Comparison of ENCODE assay signal across 9 cellular contexts in genomic region chr10:79349072-79349491, GRCh38. TPM values are rescaled to one million over a fixed set of nuclear protein-coding genes. Genes with fewer than 3 reads are reported as not detected.
A peak's percentile ranks its signal among the peaks of the same experiment; 100 is the strongest.
DNase-seq lines count a peak whose midpoint lies in the region; ATAC-seq and TF ChIP-seq lines count a peak whose summit lies in the region.
"Had no signal": no experiment of that assay in that cellular context is flagged by ENCODE, and none has a peak within 500 bp of the region (broad histone marks: within the 10 kb centered on the region; RNA-seq: fewer than 3 reads in every experiment).

No MANE protein-coding gene starts in this region.

- H3K9ac ChIP-seq in DND-41 (ENCODE audit: low read depth, low read length), result peak overlapping the region; percentile 99

- H4K20me1 ChIP-seq in DND-41 (ENCODE audit: insufficient read depth, low read length) (peaks cover 67% of the 10 kb centered on the region), OCI-LY7 (ENCODE audit: insufficient read depth, low read length) (peaks cover 13% of the 10 kb centered on the region)

- CTCF ChIA-PET in OCI-LY7 (lab: Charles Lee; ENCODE audit: unreplicated experiment), result interaction anchor here (0.6 kb wide), 1 partner anchor 100 kb away, joined by 3 read pairs; no protein-coding TSS in a partner anchor

- H3K27ac ChIP-seq in DND-41 (ENCODE audit: low read length) (peak overlapping the region; percentile 95), OCI-LY7 (ENCODE audit: low read depth, low read length, poor library complexity, severe bottlenecking) (no peak overlapping the region), epithelial cell of prostate (peak overlapping the region; percentile 85)

- H3K4me1 ChIP-seq in DND-41 (ENCODE audit: insufficient read depth, low read length) (peaks cover 42% of the 10 kb centered on the region), OCI-LY7 (ENCODE audit: insufficient read depth, low read length, poor library complexity, severe bottlenecking) (peaks cover 30% of the 10 kb centered on the region)

- H3K9me2 ChIP-seq in OCI-LY7 (ENCODE audit: insufficient read depth, low read length), result no peaks in the 10 kb centered on the region

- peak overlapping the region; percentile 72 for H3K4me3 Mint-ChIP-seq in progenitor cell of endocrine pancreas (ENCODE audit: low read depth)

- no peak for ATAC-seq in DND-41 (ENCODE audit: insufficient read depth, low read depth)

- intact Hi-C loops in OCI-LY7 (cut with micrococcal nuclease; ENCODE audit: unreplicated experiment), result no loop called here

- no peaks in the 10 kb centered on the region for H3K9me3 Mint-ChIP-seq in progenitor cell of endocrine pancreas (ENCODE audit: low read depth)

- H3K27me3 ChIP-seq in DND-41 (ENCODE audit: insufficient read depth, low read length, poor library complexity), result no peaks in the 10 kb centered on the region

- no peak overlapping the region for H2AFZ ChIP-seq in DND-41 (ENCODE audit: low read depth, low read length)
- H2AFZ ChIP-seq in OCI-LY7 (ENCODE audit: low read length), result no peak overlapping the region

- no TSS peak for BruUV-seq in OCI-LY7 (replicated peaks; lab: Mats Ljungman, UMichigan)

- H3K36me3 ChIP-seq in DND-41 (ENCODE audit: insufficient read depth, low read length) (peaks cover 59% of the 10 kb centered on the region), OCI-LY7 (ENCODE audit: insufficient read depth, low read length) (peaks cover 60% of the 10 kb centered on the region)

- H3K27ac Mint-ChIP-seq in progenitor cell of endocrine pancreas, result no peak overlapping the region

- H3K27me3 Mint-ChIP-seq in progenitor cell of endocrine pancreas, result no peaks in the 10 kb centered on the region

- H3K4me3 ChIP-seq in DND-41 (ENCODE audit: low read depth in 1 of 2, low read length in 2 of 2) (peak overlapping the region in 1 of 2 experiments; percentile 81; a peak in 3 of 4 replicates), OCI-LY7 (ENCODE audit: low read depth, low read length, poor library complexity, severe bottlenecking) (peak overlapping the region; percentile 96)

- peak overlapping the region; percentile 85 for H3K4me2 ChIP-seq in DND-41 (ENCODE audit: insufficient read depth, low read length)
- peak overlapping the region; percentile 80 for H3K4me2 ChIP-seq in OCI-LY7 (ENCODE audit: low read length)

- H3K36me3 Mint-ChIP-seq in progenitor cell of endocrine pancreas (ENCODE audit: insufficient read depth), result peaks cover 16% of the 10 kb centered on the region

- no peak for DNase-seq in DND-41
- DNase-seq in OCI-LY7 (ENCODE audit: low spot score), result no peak
- DNase-seq in epithelial cell of prostate (ENCODE audit: low read depth, low spot score), result no peak
- DNase-seq in progenitor cell of endocrine pancreas (ENCODE audit: low spot score, unreplicated experiment), result no peak
- no peak for DNase-seq in cerebellar cortex (ENCODE audit: low spot score)
- DNase-seq in superior temporal gyrus (ENCODE audit: extremely low spot score), result no peak
- no peak for DNase-seq in stimulated activated naive CD4-positive, alpha-beta T cell (lab: John Stamatoyannopoulos, UW)
- DNase-seq in stimulated activated CD4-positive, alpha-beta T cell treated with anti-CD3 and anti-CD28 coated beads, Interleukin-2, amount 100 ng/mL, for 48 hours, result no peak
- DNase-seq: amygdala had no signal

- POLR2A ChIA-PET in OCI-LY7 (lab: Charles Lee), result no interaction called here

- H3K79me2 ChIP-seq in DND-41 (ENCODE audit: insufficient read depth, low read length) (peaks cover 38% of the 10 kb centered on the region), OCI-LY7 (ENCODE audit: insufficient read depth, low read depth, low read length) (peaks cover 25% of the 10 kb centered on the region)

- H3K4me1 Mint-ChIP-seq in progenitor cell of endocrine pancreas (ENCODE audit: low read depth), result peaks cover 5% of the 10 kb centered on the region

- H3K9me3 ChIP-seq in DND-41 (ENCODE audit: insufficient read depth, low read length, severe bottlenecking) (no peaks in the 10 kb centered on the region), OCI-LY7 (ENCODE audit: low read length) (no peaks in the 10 kb centered on the region)

- TF ChIP-seq CTCF in DND-41 (IDR thresholded peaks at IDR 0.05; ENCODE audit: borderline replicate concordance, extremely low read depth, low read length, poor library complexity, severe bottlenecking) (no peak), OCI-LY7 (conservative IDR thresholded peaks at IDR 0.05; ENCODE audit: low read length) (no peak), progenitor cell of endocrine pancreas (IDR thresholded peaks at IDR 0.05; ENCODE audit: unreplicated experiment) (no peak)

RNA-seq across cellular contexts. Expression of gene PPIF, which starts 1.8 kb away (rescaled TPM):
- total RNA-seq in OCI-LY7 (2014; rRNA removed; shearing (Covaris generic)), result 44.8 and 55.7 TPM in 2 replicates
- 103 and 121 TPM in 2 replicates for total RNA-seq in OCI-LY7 (2022)
- total RNA-seq in progenitor cell of endocrine pancreas, result 35.9 and 37.1 TPM in 2 replicates
